ENCODE assay signal across 1 cellular context in genomic region chr17:31015639-31016038, GRCh38.
TF ChIP-seq lines count a peak whose summit lies in the region.

No MANE protein-coding gene starts in this region.

TF ChIP-seq in K562, 482 proteins besides CTCF, POLR2A, EP300 and RAD21:
- TF ChIP-seq SRSF9 (IDR thresholded peaks at IDR 0.05; ENCODE audit: borderline replicate concordance, low read depth, low read length): no peak
- TF ChIP-seq PML (IDR thresholded peaks at IDR 0.05; ENCODE audit: low read length): no peak
- no peak for TF ChIP-seq ETV5 (CRISPR knock-in tag; IDR thresholded peaks at IDR 0.05; ENCODE audit: low read depth)
- no peak for TF ChIP-seq MITF (IDR thresholded peaks at IDR 0.05)
- TF ChIP-seq RCOR1 (IDR thresholded peaks at IDR 0.05; ENCODE audit: borderline replicate concordance in 1 of 2, low read depth in 2 of 2, low read length in 2 of 2): no peak
- TF ChIP-seq THRB (CRISPR knock-in tag; conservative IDR thresholded peaks at IDR 0.05): no peak
- no peak for TF ChIP-seq AFF4 (CRISPR knock-in tag; IDR thresholded peaks at IDR 0.05)
- TF ChIP-seq STAT6 (CRISPR knock-in tag; IDR thresholded peaks at IDR 0.05): no peak
- TF ChIP-seq RFX7 (CRISPR knock-in tag; IDR thresholded peaks at IDR 0.05): no peak
- TF ChIP-seq TEAD2 (tag; IDR thresholded peaks at IDR 0.05): no peak
- no peak for TF ChIP-seq HMBOX1 (IDR thresholded peaks at IDR 0.05)
- no peak for TF ChIP-seq ZNF280A (IDR thresholded peaks at IDR 0.05; ENCODE audit: low read depth, partially characterized antibody)
